ENCODE assay signal across 1 cellular context in the genomic region with DNA sequence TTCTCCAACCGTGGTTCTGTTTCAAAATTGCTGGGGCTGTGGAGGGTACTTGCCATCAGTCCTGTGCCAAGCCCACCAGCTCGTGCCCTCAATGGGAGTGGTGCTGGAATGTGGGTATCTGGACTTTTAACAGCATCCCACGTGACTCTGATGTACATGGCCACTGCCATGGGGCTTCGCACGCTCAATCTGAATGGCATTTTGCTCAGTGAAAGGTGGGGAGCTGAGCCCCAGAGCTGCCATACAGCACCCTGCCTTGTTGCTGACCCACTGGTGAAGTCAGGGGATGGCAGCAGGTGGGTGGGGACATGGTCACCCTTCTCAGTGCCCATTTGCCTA.
TF ChIP-seq lines count a peak whose summit lies in the region.

No MANE protein-coding gene starts in this region.

TF ChIP-seq in HepG2, 621 proteins besides CTCF, POLR2A, EP300 and RAD21:
- TF ChIP-seq PPARG (CRISPR knock-in tag; conservative IDR thresholded peaks at IDR 0.05): no peak
- no peak for TF ChIP-seq MAFG (CRISPR knock-in tag; IDR thresholded peaks at IDR 0.05)
- TF ChIP-seq RARA (CRISPR knock-in tag; IDR thresholded peaks at IDR 0.05): no peak
- TF ChIP-seq MED8 (CRISPR knock-in tag; IDR thresholded peaks at IDR 0.05; ENCODE audit: insufficient replicate concordance): no peak
- no peak for TF ChIP-seq SP1 (IDR thresholded peaks at IDR 0.05)
- TF ChIP-seq SP1 (CRISPR knock-in tag; IDR thresholded peaks at IDR 0.05): no peak
- TF ChIP-seq ZNF24 (IDR thresholded peaks at IDR 0.05): no peak
- no peak for TF ChIP-seq ZFP90 (CRISPR knock-in tag; IDR thresholded peaks at IDR 0.05; ENCODE audit: borderline replicate concordance)
- TF ChIP-seq ZNF331 (CRISPR knock-in tag; IDR thresholded peaks at IDR 0.05): no peak
- no peak for TF ChIP-seq MXD1 (CRISPR knock-in tag; IDR thresholded peaks at IDR 0.05)
- no peak for TF ChIP-seq AKAP8 (CRISPR knock-in tag; IDR thresholded peaks at IDR 0.05)
- TF ChIP-seq ZNF615 (CRISPR knock-in tag; IDR thresholded peaks at IDR 0.05; ENCODE audit: borderline replicate concordance): no peak
- TF ChIP-seq GFI1 (CRISPR knock-in tag; IDR thresholded peaks at IDR 0.05; ENCODE audit: borderline replicate concordance): no peak
- TF ChIP-seq TRAFD1 (CRISPR knock-in tag; IDR thresholded peaks at IDR 0.05; ENCODE audit: borderline replicate concordance): no peak
- no peak for TF ChIP-seq FOXA3 (CRISPR knock-in tag; IDR thresholded peaks at IDR 0.05)
- no peak for TF ChIP-seq REL (CRISPR knock-in tag; conservative IDR thresholded peaks at IDR 0.05)
- no peak for TF ChIP-seq PITX1 (CRISPR knock-in tag; IDR thresholded peaks at IDR 0.05)
